In the genomic region with DNA sequence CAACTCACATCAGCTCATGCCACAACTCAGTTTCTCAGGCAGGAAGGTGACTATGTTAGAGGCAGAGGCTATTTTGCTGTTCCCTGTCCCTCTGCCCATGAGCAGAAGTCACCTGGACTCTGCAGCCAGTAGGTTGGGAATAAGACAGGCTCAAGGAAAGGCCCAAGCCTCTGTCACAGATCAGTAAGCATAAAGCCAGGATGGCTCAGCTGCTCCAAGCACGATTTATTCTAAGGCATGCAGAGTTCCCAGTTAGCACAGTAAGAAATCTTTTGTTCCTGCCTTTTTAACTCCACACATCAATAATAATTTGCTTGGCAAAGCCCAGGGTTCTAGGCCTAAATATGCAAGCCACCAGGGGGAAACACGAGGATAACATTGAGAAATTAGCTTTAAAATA, we compare ENCODE assay signal across 25 cellular contexts.
"Had no signal": no experiment of that assay in that cellular context is flagged by ENCODE, and none has a peak within 500 bp of the region (broad histone marks: within the 10 kb centered on the region; RNA-seq: fewer than 3 reads in every experiment).

No MANE protein-coding gene starts in this region.

- H3K4me3 ChIP-seq: dorsolateral prefrontal cortex, gastroesophageal sphincter, smooth muscle cell, suprapubic skin, tibial artery, upper lobe of right lung, vagina had no signal

- H3K27ac Mint-ChIP-seq: immature natural killer cell; naive thymus-derived CD4-positive, alpha-beta T cell; stimulated activated effector memory CD8-positive, alpha-beta T cell treated with anti-CD3 and anti-CD28 coated beads, Interleukin-12 subunit alpha, Interleukin-12 subunit beta, amount 100 ng/mL, for 72 hours had no signal

- ATAC-seq: esophagus mucosa; gastroesophageal sphincter; left lobe of liver; naive thymus-derived CD4-positive, alpha-beta T cell; right cardiac atrium; stimulated activated effector memory CD8-positive, alpha-beta T cell treated with anti-CD3 and anti-CD28 coated beads, Interleukin-12 subunit alpha, Interleukin-12 subunit beta, amount 100 ng/mL, for 72 hours; stimulated activated naive CD8-positive, alpha-beta T cell treated with anti-CD3 and anti-CD28 coated beads, Interleukin-15, Interleukin-2, amounts not matched to agents 100 U/mL and 50 U/mL, for 24 hours; upper lobe of right lung had no signal

- H3K27ac ChIP-seq: dorsolateral prefrontal cortex, gastroesophageal sphincter, suprapubic skin, tibial artery, upper lobe of right lung, vagina had no signal

- H3K27me3 ChIP-seq: dorsolateral prefrontal cortex, gastroesophageal sphincter, suprapubic skin, tibial artery, upper lobe of right lung, vagina had no signal

- H3K4me3 Mint-ChIP-seq: central memory CD8-positive, alpha-beta T cell; immature natural killer cell; naive thymus-derived CD4-positive, alpha-beta T cell; neural crest cell; stimulated activated effector memory CD8-positive, alpha-beta T cell treated with anti-CD3 and anti-CD28 coated beads, Interleukin-12 subunit alpha, Interleukin-12 subunit beta, amount 100 ng/mL, for 72 hours had no signal

- H3K4me1 ChIP-seq: gastroesophageal sphincter, suprapubic skin, tibial artery, upper lobe of right lung, vagina had no signal

- H3K9me3 ChIP-seq: suprapubic skin, upper lobe of right lung, vagina had no signal

- H3K4me2 ChIP-seq: smooth muscle cell had no signal

- DNase-seq: cortex of kidney; dorsolateral prefrontal cortex; effector CD8-positive, alpha-beta T cell; foreskin fibroblast; glutamatergic neuron; immature natural killer cell; mammary epithelial cell; naive thymus-derived CD4-positive, alpha-beta T cell; posterior cingulate gyrus; right cardiac atrium; stimulated activated CD4-positive, alpha-beta T cell treated with anti-CD3 and anti-CD28 coated beads, Interleukin-4, amount 100 ng/mL, for 1 hour; stimulated activated CD8-positive, alpha-beta memory T cell treated with anti-CD3 and anti-CD28 coated beads, Interleukin-4, amount 100 ng/mL, for 48 hours; stimulated activated naive CD8-positive, alpha-beta T cell treated with anti-CD3 and anti-CD28 coated beads, Interleukin-15, Interleukin-2, amounts not matched to agents 100 U/mL and 50 U/mL, for 24 hours; tibial artery; upper lobe of right lung had no signal

- H3K36me3 ChIP-seq: gastroesophageal sphincter, suprapubic skin, tibial artery, upper lobe of right lung, vagina had no signal

- H3K4me1 Mint-ChIP-seq: immature natural killer cell; naive thymus-derived CD4-positive, alpha-beta T cell; neural crest cell had no signal

- H3K27me3 Mint-ChIP-seq: central memory CD8-positive, alpha-beta T cell had no signal

- H3K36me3 Mint-ChIP-seq: immature natural killer cell; stimulated activated effector memory CD8-positive, alpha-beta T cell treated with anti-CD3 and anti-CD28 coated beads, Interleukin-12 subunit alpha, Interleukin-12 subunit beta, amount 100 ng/mL, for 72 hours had no signal

- FAIRE-seq: keratinocyte had no signal

- H3K9me3 Mint-ChIP-seq: central memory CD8-positive, alpha-beta T cell; neural crest cell had no signal
